In genomic region chr2:90288396-90288795, GRCh38 we compare ENCODE assay signal across 6 cellular contexts.
A peak's percentile ranks its signal among the peaks of the same experiment; 100 is the strongest.
DNase-seq lines count a peak whose midpoint lies in the region; ATAC-seq, FAIRE-seq and TF ChIP-seq lines count a peak whose summit lies in the region.
"Not testable (repeated sequence)": the region's sequence is repeated elsewhere in the genome, so short reads cannot be mapped to it uniquely, and the experiment has no call there.

No MANE protein-coding gene starts in this region.

- H3K27me3 ChIP-seq in BE2C; endothelial cell of umbilical vein (ENCODE audit: control insufficient read depth in 2 of 2, insufficient read depth in 2 of 2, low read length in 2 of 2): not testable (repeated sequence)

- TF ChIP-seq CTCF in BE2C (IDR thresholded peaks at IDR 0.05; ENCODE audit: low read depth, low read length); endothelial cell of umbilical vein (IDR thresholded peaks at IDR 0.05; ENCODE audit: extremely low read depth in 1 of 2, insufficient read depth in 1 of 2, low read depth in 1 of 2, low read length in 2 of 2); type B pancreatic cell (conservative IDR thresholded peaks at IDR 0.05): not testable (repeated sequence)

- POLR2A ChIA-PET in endothelial cell of umbilical vein (lab: Charles Lee): not testable (repeated sequence)

- not testable (repeated sequence) for H3K27me3 Mint-ChIP-seq in natural killer cell treated with Interleukin-12 subunit alpha and Interleukin-12 subunit beta and Interleukin-15 and Interleukin-18, amount 100 ng/mL, for 72 hours; type B pancreatic cell

- CTCF ChIA-PET in endothelial cell of umbilical vein (lab: Charles Lee): not testable (repeated sequence)

- not testable (repeated sequence) for H3K4me2 ChIP-seq in endothelial cell of umbilical vein (ENCODE audit: insufficient read depth, low read length)

- not testable (repeated sequence) for H4K20me1 ChIP-seq in endothelial cell of umbilical vein (replicated peaks; ENCODE audit: control insufficient read depth, extremely low read depth, insufficient read depth, low read length)

- not testable (repeated sequence) for H3K4me1 Mint-ChIP-seq in natural killer cell treated with Interleukin-12 subunit alpha and Interleukin-12 subunit beta and Interleukin-15 and Interleukin-18, amount 100 ng/mL, for 72 hours (ENCODE audit: low read depth in 2 of 2); type B pancreatic cell (ENCODE audit: unreplicated experiment)

- dilution Hi-C loops in endothelial cell of umbilical vein (cut with MboI; ENCODE audit: extremely low pct_ligation_motif_present, low sequenced_read_pairs): not testable (repeated sequence)

- H3K9ac ChIP-seq in endothelial cell of umbilical vein (replicated peaks; ENCODE audit: extremely low read depth, insufficient read depth, low read length): not testable (repeated sequence)

- H3K79me2 ChIP-seq in endothelial cell of umbilical vein (ENCODE audit: control insufficient read depth, insufficient read depth, low read length): not testable (repeated sequence)

- not testable (repeated sequence) for H3K27ac ChIP-seq in endothelial cell of umbilical vein (ENCODE audit: insufficient read depth, low read depth, low read length)

- H3K9me3 Mint-ChIP-seq in natural killer cell treated with Interleukin-12 subunit alpha and Interleukin-12 subunit beta and Interleukin-15 and Interleukin-18, amount 100 ng/mL, for 72 hours; type B pancreatic cell: not testable (repeated sequence)

- not testable (repeated sequence) for H3K9me1 ChIP-seq in endothelial cell of umbilical vein (replicated peaks; ENCODE audit: control insufficient read depth, extremely low read depth, insufficient read depth, low read length)

- DNase-seq in BE2C (peak; percentile 31), islet precursor cell (peak; percentile 38), type B pancreatic cell (ENCODE audit: extremely low spot score, unreplicated experiment) (peak; percentile 60)
- peak; percentile 72 for DNase-seq in activated effector memory CD4-positive, alpha-beta T cell treated with anti-CD3 and anti-CD28 coated beads, Interleukin-2, amount 50 U/mL, for 16 hours
- not testable (repeated sequence) for DNase-seq in endothelial cell of umbilical vein (ENCODE audit: low read depth, low spot score)
- peak; percentile 58 for DNase-seq in natural killer cell treated with Interleukin-12 subunit alpha and Interleukin-12 subunit beta and Interleukin-15 and Interleukin-18, amount 100 ng/mL, for 72 hours (ENCODE audit: low spot score)

- not testable (repeated sequence) for H2AFZ ChIP-seq in endothelial cell of umbilical vein (ENCODE audit: low read depth, low read length)

- not testable (repeated sequence) for H3K36me3 ChIP-seq in BE2C; endothelial cell of umbilical vein (ENCODE audit: control insufficient read depth in 2 of 2, extremely low read depth in 1 of 2, insufficient read depth in 2 of 2, low read length in 2 of 2)

- intact Hi-C loops in endothelial cell of umbilical vein (cut with micrococcal nuclease): not testable (repeated sequence)

- BruUV-seq in endothelial cell of umbilical vein (replicated peaks; lab: Mats Ljungman, UMichigan): not testable (repeated sequence)

- FAIRE-seq in endothelial cell of umbilical vein (lab: Jason Lieb, UNC): peak; percentile 90

- not testable (repeated sequence) for H3K4me1 ChIP-seq in BE2C; endothelial cell of umbilical vein (ENCODE audit: control insufficient read depth, extremely low read depth, insufficient read depth, low read length)

- H3K4me3 Mint-ChIP-seq in natural killer cell treated with Interleukin-12 subunit alpha and Interleukin-12 subunit beta and Interleukin-15 and Interleukin-18, amount 100 ng/mL, for 72 hours; type B pancreatic cell: not testable (repeated sequence)

- not testable (repeated sequence) for ATAC-seq in natural killer cell treated with Interleukin-12 subunit alpha and Interleukin-12 subunit beta and Interleukin-15 and Interleukin-18, amount 100 ng/mL, for 72 hours

- TF ChIP-seq POLR2A in endothelial cell of umbilical vein (IDR thresholded peaks at IDR 0.05; ENCODE audit: low read depth, low read length): not testable (repeated sequence)

- not testable (repeated sequence) for H3K36me3 Mint-ChIP-seq in natural killer cell treated with Interleukin-12 subunit alpha and Interleukin-12 subunit beta and Interleukin-15 and Interleukin-18, amount 100 ng/mL, for 72 hours; type B pancreatic cell

- not testable (repeated sequence) for H3K4me3 ChIP-seq in BE2C (ENCODE audit: low read depth, low read length); endothelial cell of umbilical vein (replicated peaks in 1 of 3; ENCODE audit: insufficient read depth in 1 of 3, low read depth in 1 of 3, low read length in 3 of 3)

- not testable (repeated sequence) for H3K9me3 ChIP-seq in BE2C; endothelial cell of umbilical vein (replicated peaks; ENCODE audit: control insufficient read depth, insufficient read depth, low read length)

- not testable (repeated sequence) for H3K27ac Mint-ChIP-seq in natural killer cell treated with Interleukin-12 subunit alpha and Interleukin-12 subunit beta and Interleukin-15 and Interleukin-18, amount 100 ng/mL, for 72 hours; type B pancreatic cell
